Comparison of ENCODE assay signal across 23 cellular contexts in genomic region chr6:43765776-43766175, GRCh38.
"Had no signal": no experiment of that assay in that cellular context is flagged by ENCODE, and none has a peak within 500 bp of the region (broad histone marks: within the 10 kb centered on the region; RNA-seq: fewer than 3 reads in every experiment).

No MANE protein-coding gene starts in this region.

- H3K36me3 ChIP-seq: colonic mucosa, esophagus squamous epithelium, gastroesophageal sphincter, left ventricle myocardium inferior had no signal

- ATAC-seq: gastroesophageal sphincter; left cardiac atrium; psoas muscle; stimulated activated naive B cell treated with anti-CD40 and anti-IgM and Interleukin-4, amounts not matched to agents 10 μg/mL and 1 μg/mL and 100 μg/mL, for 72 hours; stimulated activated naive CD8-positive, alpha-beta T cell treated with anti-CD3 and anti-CD28 coated beads, Interleukin-15, amount 100 ng/mL, for 72 hours had no signal

- H3K4me3 ChIP-seq: colonic mucosa, esophagus squamous epithelium, gastroesophageal sphincter, left ventricle myocardium inferior, psoas muscle, testis had no signal

- H3K79me2 ChIP-seq: parathyroid adenoma had no signal

- H2AFZ ChIP-seq: parathyroid adenoma had no signal

- DNase-seq: cerebellar nuclear complex; colonic mucosa; dermis blood vessel endothelial cell; esophagus squamous epithelium; foreskin fibroblast; glutamatergic neuron; immature natural killer cell; left cardiac atrium; left ventricle myocardium inferior; mesendoderm; naive B cell; occipital lobe; psoas muscle; retina; stimulated activated CD4-positive, alpha-beta T cell treated with anti-CD3 and anti-CD28 coated beads, Interleukin-15, amount 100 ng/mL, for 24 hours; stimulated activated CD4-positive, alpha-beta T cell treated with anti-CD3 and anti-CD28 coated beads, Interleukin-1b, Interleukin-23, amount 100 ng/mL, for 48 hours; stimulated activated CD4-positive, alpha-beta T cell treated with anti-CD3 and anti-CD28 coated beads, Interleukin-4, amount 100 ng/mL, for 24 hours; stimulated activated naive B cell treated with anti-CD40 and anti-IgM and Interleukin-4, amounts not matched to agents 10 μg/mL and 1 μg/mL and 100 μg/mL, for 72 hours; stimulated activated naive CD8-positive, alpha-beta T cell treated with anti-CD3 and anti-CD28 coated beads, Interleukin-15, amount 100 ng/mL, for 72 hours; testis; trophoblast cell had no signal

- H3K9me3 ChIP-seq: colonic mucosa, esophagus squamous epithelium, gastroesophageal sphincter, left ventricle myocardium inferior, psoas muscle, testis had no signal

- H3K27ac ChIP-seq: colonic mucosa, esophagus squamous epithelium, gastroesophageal sphincter, left ventricle myocardium inferior, parathyroid adenoma, psoas muscle, testis had no signal

- H3K27me3 ChIP-seq: colonic mucosa, gastroesophageal sphincter, testis had no signal
